Comparison of ENCODE assay signal across 11 cellular contexts in the genomic region with DNA sequence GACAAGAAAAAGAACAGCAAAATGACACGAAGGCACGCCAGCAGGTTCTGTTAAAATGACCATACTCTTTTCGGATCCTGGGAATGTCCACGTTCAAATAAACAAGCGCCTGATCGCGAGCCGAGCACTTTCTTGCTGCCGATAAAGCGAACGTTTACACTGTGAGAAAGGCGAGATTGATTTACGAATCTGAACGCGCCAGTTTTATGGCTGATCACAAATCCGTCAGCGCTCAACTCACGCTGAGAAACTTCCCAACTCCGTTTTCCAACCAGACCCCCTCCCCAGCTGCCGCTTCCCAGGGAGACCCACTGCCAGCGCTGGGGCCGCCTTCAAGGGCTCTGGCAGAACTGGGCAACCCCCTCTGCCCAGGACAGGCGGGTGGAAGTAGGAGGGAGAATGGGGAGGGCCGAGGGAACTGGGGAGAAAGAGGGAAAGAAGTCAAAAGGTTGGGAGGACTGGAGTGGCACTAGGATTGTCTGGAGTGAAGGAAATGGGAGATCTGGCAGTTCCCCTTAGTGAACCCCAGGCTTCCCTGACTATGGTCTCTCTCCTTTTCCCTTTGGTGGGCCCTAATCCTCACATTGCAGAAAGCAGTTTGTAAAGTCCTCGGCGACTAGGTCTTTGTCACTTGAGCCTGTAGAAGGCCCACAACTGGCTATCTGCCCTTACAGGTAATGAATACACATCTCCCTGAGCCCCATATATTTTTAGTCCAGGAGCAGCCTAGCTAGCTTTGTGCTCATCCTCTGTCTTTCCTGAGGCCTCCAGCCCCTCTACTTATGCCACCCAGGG. TPM values are rescaled to one million over a fixed set of nuclear protein-coding genes. Genes with fewer than 3 reads are reported as not detected.
A peak's percentile ranks its signal among the peaks of the same experiment; 100 is the strongest.
DNase-seq lines count a peak whose midpoint lies in the region; ATAC-seq and TF ChIP-seq lines count a peak whose summit lies in the region.
"Had no signal": no experiment of that assay in that cellular context is flagged by ENCODE, and none has a peak within 500 bp of the region (broad histone marks: within the 10 kb centered on the region; RNA-seq: fewer than 3 reads in every experiment).

No MANE protein-coding gene starts in this region.

- H3K4me3 Mint-ChIP-seq in activated naive CD8-positive, alpha-beta T cell treated with anti-CD3 and anti-CD28 coated beads, Interleukin-2, amount 50 U/mL, for 24 hours = no peak overlapping the region
- H3K4me3 Mint-ChIP-seq in activated CD8-positive, alpha-beta memory T cell treated with anti-CD3 and anti-CD28 coated beads, Interleukin-2, amount 10 ng/mL, durations not matched to agents 7 days and 5 days = no peak overlapping the region

- H3K36me3 ChIP-seq in H7 (replicated peaks; ENCODE audit: control insufficient read depth, insufficient read depth, low read length) (no peaks in the 10 kb centered on the region), brain microvascular endothelial cell (replicated peaks) (no peaks in the 10 kb centered on the region), muscle layer of duodenum (ENCODE audit: control insufficient read depth in 1 of 2, insufficient read depth in 2 of 2, low read length in 2 of 2) (no peaks in the 10 kb centered on the region), HAP-1 (replicated peaks) (no peaks in the 10 kb centered on the region)
- H3K36me3 ChIP-seq: BE2C had no signal

- peaks cover 100% of the 10 kb centered on the region for H3K27me3 ChIP-seq in H7 (ENCODE audit: control insufficient read depth, insufficient read depth, low read length)
- H3K27me3 ChIP-seq in brain microvascular endothelial cell (replicated peaks) = peaks cover 96% of the 10 kb centered on the region
- H3K27me3 ChIP-seq in muscle layer of duodenum (ENCODE audit: low read depth, low read length) = peaks cover 12% of the 10 kb centered on the region
- H3K27me3 ChIP-seq in HAP-1 (ENCODE audit: low read depth) = no peaks in the 10 kb centered on the region

- CTCF ChIA-PET in activated CD8-positive, alpha-beta memory T cell treated with anti-CD3 and anti-CD28 coated beads, Interleukin-2, amount 10 ng/mL, durations not matched to agents 7 days and 5 days (lab: Charles Lee) = no interaction called here

- in situ Hi-C loops in brain microvascular endothelial cell (cut with HindIII; ENCODE audit: low pct_ligation_motif_present, low sequenced_read_pairs) = no loop called here
- in situ Hi-C loops in HAP-1 (cut with MboI; ENCODE audit: low sequenced_read_pairs) = no loop called here

- H3K36me3 Mint-ChIP-seq in activated naive CD8-positive, alpha-beta T cell treated with anti-CD3 and anti-CD28 coated beads, Interleukin-2, amount 50 U/mL, for 24 hours (ENCODE audit: low read depth) = no peaks in the 10 kb centered on the region
- H3K36me3 Mint-ChIP-seq in activated CD8-positive, alpha-beta memory T cell treated with anti-CD3 and anti-CD28 coated beads, Interleukin-2, amount 10 ng/mL, durations not matched to agents 7 days and 5 days = peaks cover 5% of the 10 kb centered on the region

- peaks cover 24% of the 10 kb centered on the region for H3K27me3 Mint-ChIP-seq in activated naive CD8-positive, alpha-beta T cell treated with anti-CD3 and anti-CD28 coated beads, Interleukin-2, amount 50 U/mL, for 24 hours
- peaks cover 4% of the 10 kb centered on the region for H3K27me3 Mint-ChIP-seq in activated CD8-positive, alpha-beta memory T cell treated with anti-CD3 and anti-CD28 coated beads, Interleukin-2, amount 10 ng/mL, durations not matched to agents 7 days and 5 days

- TF ChIP-seq CTCF in brain microvascular endothelial cell (IDR thresholded peaks at IDR 0.05; ENCODE audit: low read depth, low read length, missing control alignments) = no peak

- no peak overlapping the region for H3K27ac Mint-ChIP-seq in activated naive CD8-positive, alpha-beta T cell treated with anti-CD3 and anti-CD28 coated beads, Interleukin-2, amount 50 U/mL, for 24 hours
- no peak overlapping the region for H3K27ac Mint-ChIP-seq in activated CD8-positive, alpha-beta memory T cell treated with anti-CD3 and anti-CD28 coated beads, Interleukin-2, amount 10 ng/mL, durations not matched to agents 7 days and 5 days
- H3K27ac Mint-ChIP-seq: activated T-helper 2 cell treated with anti-CD3 and anti-CD28 coated beads, Interferon-gamma antibody, Interleukin-2, Interleukin-4, amounts not matched to agents 10 μg/mL and 5 μg/mL and 100 μg/mL, durations not matched to agents 14 hours and 24 hours and 36 hours had no signal

- H3K9me3 ChIP-seq in muscle layer of duodenum (ENCODE audit: control insufficient read depth in 1 of 2, low read length in 2 of 2) (no peaks in the 10 kb centered on the region), HAP-1 (no peaks in the 10 kb centered on the region)
- H3K9me3 ChIP-seq: BE2C had no signal

- H3K4me1 Mint-ChIP-seq in activated naive CD8-positive, alpha-beta T cell treated with anti-CD3 and anti-CD28 coated beads, Interleukin-2, amount 50 U/mL, for 24 hours = peaks cover 8% of the 10 kb centered on the region
- H3K4me1 Mint-ChIP-seq in activated CD8-positive, alpha-beta memory T cell treated with anti-CD3 and anti-CD28 coated beads, Interleukin-2, amount 10 ng/mL, durations not matched to agents 7 days and 5 days = peaks cover 9% of the 10 kb centered on the region

- H3K4me3 ChIP-seq in H7 (ENCODE audit: insufficient read depth, low read depth, low read length) (no peak overlapping the region), brain microvascular endothelial cell (ENCODE audit: low read depth, low read length) (peak overlapping the region; percentile 3), muscle layer of duodenum (ENCODE audit: low read depth in 1 of 2, low read length in 2 of 2) (peak overlapping the region; percentile 55 to 62), HAP-1 (no peak overlapping the region)
- H3K4me3 ChIP-seq: PC-9 had no signal

- peaks cover 15 to 74% of the 10 kb centered on the region in 2 donors for H3K4me1 ChIP-seq in muscle layer of duodenum (ENCODE audit: control insufficient read depth in 1 of 2, insufficient read depth in 2 of 2, low read length in 2 of 2)
- H3K4me1 ChIP-seq in HAP-1 = peaks cover 27% of the 10 kb centered on the region
- H3K4me1 ChIP-seq: BE2C had no signal

- H3K27ac ChIP-seq in brain microvascular endothelial cell (no peak overlapping the region), muscle layer of duodenum (ENCODE audit: low read length) (peak overlapping the region; percentile 90)
- H3K27ac ChIP-seq: PC-9 had no signal

- H3K9me3 Mint-ChIP-seq in activated naive CD8-positive, alpha-beta T cell treated with anti-CD3 and anti-CD28 coated beads, Interleukin-2, amount 50 U/mL, for 24 hours = no peaks in the 10 kb centered on the region
- H3K9me3 Mint-ChIP-seq in activated CD8-positive, alpha-beta memory T cell treated with anti-CD3 and anti-CD28 coated beads, Interleukin-2, amount 10 ng/mL, durations not matched to agents 7 days and 5 days (ENCODE audit: low read depth) = no peaks in the 10 kb centered on the region
- H3K9me3 Mint-ChIP-seq: activated T-helper 2 cell treated with anti-CD3 and anti-CD28 coated beads, Interferon-gamma antibody, Interleukin-2, Interleukin-4, amounts not matched to agents 10 μg/mL and 5 μg/mL and 100 μg/mL, durations not matched to agents 14 hours and 24 hours and 36 hours had no signal

- no peak for ATAC-seq in activated naive CD8-positive, alpha-beta T cell treated with anti-CD3 and anti-CD28 coated beads, Interleukin-2, amount 50 U/mL, for 24 hours
- ATAC-seq in activated CD8-positive, alpha-beta memory T cell treated with anti-CD3 and anti-CD28 coated beads, Interleukin-2, amount 10 ng/mL, durations not matched to agents 7 days and 5 days = no peak

- DNase-seq in H7 = peak; percentile 73
- no peak for DNase-seq in brain microvascular endothelial cell
- no peak for DNase-seq in activated naive CD8-positive, alpha-beta T cell treated with anti-CD3 and anti-CD28 coated beads, Interleukin-2, amount 50 U/mL, for 24 hours
- DNase-seq in HAP-1 (ENCODE audit: low spot score in 2 of 2) = no peak
- DNase-seq in activated CD8-positive, alpha-beta memory T cell treated with anti-CD3 and anti-CD28 coated beads, Interleukin-2, amount 10 ng/mL, durations not matched to agents 7 days and 5 days = no peak
- DNase-seq: BE2C, dermis blood vessel endothelial cell, NCI-H1930, PC-9 had no signal

RNA-seq across cellular contexts. Expression of a gene that starts 6.9 kb away (rescaled TPM):
- total RNA-seq in H7 (2014; rRNA removed; shearing (Covaris generic)) = 0.03 TPM in 1 of 2 replicates, not detected in the other
- total RNA-seq in activated CD8-positive, alpha-beta memory T cell treated with anti-CD3 and anti-CD28 coated beads, Interleukin-2, amount 10 ng/mL, durations not matched to agents 7 days and 5 days = 1 to 10 TPM; 7.8 TPM

RNA-seq across cellular contexts. Expression of a gene that starts 18.8 kb away (rescaled TPM):
- total RNA-seq in H7 (2014; rRNA removed; shearing (Covaris generic)) = 4.5 and 6.8 TPM in 2 replicates
- 10 to 100 TPM; 11.9 to 12.9 TPM for total RNA-seq in activated CD8-positive, alpha-beta memory T cell treated with anti-CD3 and anti-CD28 coated beads, Interleukin-2, amount 10 ng/mL, durations not matched to agents 7 days and 5 days

RNA-seq across cellular contexts. Expression of a gene that starts 22.4 kb away (rescaled TPM):
- total RNA-seq in H7 (2014; rRNA removed; shearing (Covaris generic)) = not detected in 2 replicates
- total RNA-seq in activated CD8-positive, alpha-beta memory T cell treated with anti-CD3 and anti-CD28 coated beads, Interleukin-2, amount 10 ng/mL, durations not matched to agents 7 days and 5 days = under 1 TPM in 1 of 2 experiments, not detected in 1; 0.16 TPM
- total RNA-seq: activated T-helper 2 cell treated with anti-CD3 and anti-CD28 coated beads, Interferon-gamma antibody, Interleukin-2, Interleukin-4, amounts not matched to agents 10 μg/mL and 5 μg/mL and 100 μg/mL, durations not matched to agents 14 hours and 24 hours and 36 hours had no signal

RNA-seq across cellular contexts. Expression of a gene that starts 26.3 kb away (rescaled TPM):
- total RNA-seq in H7 (2014; rRNA removed; shearing (Covaris generic)) = 11.8 and 16.1 TPM in 2 replicates
- total RNA-seq in activated CD8-positive, alpha-beta memory T cell treated with anti-CD3 and anti-CD28 coated beads, Interleukin-2, amount 10 ng/mL, durations not matched to agents 7 days and 5 days = 10 to 100 TPM; 17.2 to 17.5 TPM

RNA-seq across cellular contexts. Expression of a gene that starts 33.6 kb away (rescaled TPM):
- not detected in 2 replicates for total RNA-seq in H7 (2014; rRNA removed; shearing (Covaris generic))
- 1 to 10 TPM in 1 of 2 experiments, under 1 TPM in 1; 0.58 to 1.1 TPM for total RNA-seq in activated CD8-positive, alpha-beta memory T cell treated with anti-CD3 and anti-CD28 coated beads, Interleukin-2, amount 10 ng/mL, durations not matched to agents 7 days and 5 days

Comparison
In these comparisons a context has a peak if more than half of its experiments do, and no peak if none do; other contexts are left out.
1. H3K4me3 ChIP-seq: peak in brain microvascular endothelial cell (single experiment) and muscle layer of duodenum (2 of 2); none in H7 (single experiment) and HAP-1 (single experiment).